ENCODE assay signal across 8 cellular contexts in the genomic region with DNA sequence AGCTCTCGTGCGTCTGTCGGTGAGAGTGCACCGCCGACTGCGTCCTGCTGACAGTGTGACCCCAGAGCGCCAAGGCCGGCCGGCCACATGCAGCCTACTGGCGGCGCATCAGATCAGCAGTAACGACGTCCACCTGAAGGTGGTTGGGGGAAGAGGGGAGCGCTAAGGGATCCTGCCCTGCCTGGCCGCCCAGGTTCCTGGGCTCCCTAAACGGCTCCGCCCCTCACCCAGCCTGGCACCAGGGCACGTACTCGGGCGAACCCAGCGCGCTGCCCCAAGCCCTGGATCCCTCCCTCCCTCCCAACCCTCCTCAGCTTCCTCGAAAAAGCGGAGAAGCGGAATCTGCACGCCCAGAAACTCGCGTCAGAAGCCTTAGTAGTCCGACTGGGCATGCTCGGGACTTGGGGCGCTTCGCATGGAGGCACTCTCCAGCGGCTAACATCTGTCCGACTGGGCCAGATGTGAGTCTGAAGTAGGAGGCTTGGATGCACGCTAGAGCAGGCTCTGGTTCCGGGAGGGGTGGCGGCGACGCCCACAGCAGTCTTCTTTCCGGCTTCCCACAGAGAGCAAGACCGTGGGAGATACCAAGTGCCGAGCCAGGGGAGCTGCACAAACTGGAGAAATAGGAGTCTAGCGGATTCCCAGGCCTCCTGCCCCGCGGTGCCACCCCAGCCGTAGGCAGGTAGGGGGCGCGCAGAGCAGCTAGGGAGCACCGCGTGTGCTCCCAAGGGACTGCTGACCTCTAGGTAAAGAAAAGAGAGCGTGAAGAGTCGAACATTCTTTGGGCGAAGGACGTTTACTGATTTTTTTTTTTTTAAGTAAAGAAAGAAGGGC.
DNase-seq lines count a peak whose midpoint lies in the region; ATAC-seq and TF ChIP-seq lines count a peak whose summit lies in the region.

No MANE protein-coding gene starts in this region.

- H3K9me3 ChIP-seq in Peyer's patch, result no peaks in the 10 kb centered on the region
- peaks cover 0 to 8% (median 0%) of the 10 kb centered on the region in 4 donors for H3K9me3 ChIP-seq in stomach

- no peak for TF ChIP-seq POLR2A in Peyer's patch (IDR thresholded peaks at IDR 0.05)
- TF ChIP-seq POLR2A in lower leg skin (IDR thresholded peaks at IDR 0.05), result no peak
- TF ChIP-seq POLR2A in stomach (IDR thresholded peaks at IDR 0.05), result no peak

- H3K27me3 ChIP-seq in Peyer's patch, result no peaks in the 10 kb centered on the region
- H3K27me3 ChIP-seq in stomach, result peaks cover 0 to 39% (median 17%) of the 10 kb centered on the region in 3 donors

- TF ChIP-seq CTCF in Peyer's patch (IDR thresholded peaks at IDR 0.05), result no peak
- TF ChIP-seq CTCF in coronary artery (IDR thresholded peaks at IDR 0.05), result no peak
- no peak for TF ChIP-seq CTCF in lower leg skin (IDR thresholded peaks at IDR 0.05)
- peak in 3 of 7 experiments; percentile 6 to 10 (median 7) for TF ChIP-seq CTCF in stomach (IDR thresholded peaks at IDR 0.05)

- peak; percentile 1 for DNase-seq in stimulated activated CD4-positive, alpha-beta T cell treated with anti-CD3 and anti-CD28 coated beads, Interleukin-12 subunit alpha, Interleukin-12 subunit beta, amount 100 ng/mL, for 4 hours
- no peak for DNase-seq in stimulated activated CD4-positive, alpha-beta T cell treated with anti-CD3 and anti-CD28 coated beads, Interleukin-1b, Interleukin-23, amount 100 ng/mL, for 48 hours
- DNase-seq in Peyer's patch (peak in 1 of 3 donors; percentile 46), coronary artery (ENCODE audit: low spot score) (peak; percentile 81), lower leg skin (ENCODE audit: low spot score in 2 of 2) (peak; percentile 54 to 89), stomach (peak; percentile 37), midbrain (lab: John Stamatoyannopoulos, UW) (no peak)

- WGBS in lower leg skin, 2 donors, result 1 to 39% methylated on average over 9 to 54 of the region's 54 CpGs
- WGBS in stomach, 5 donors, result 1 to 37% (median 12%) methylated on average over 22 to 54 of the region's 54 CpGs

- H3K27ac ChIP-seq in Peyer's patch (peak overlapping the region in 1 of 4 donors; percentile 71), coronary artery (peak overlapping the region; percentile 17 to 77), stomach (peak overlapping the region; percentile 20 to 67 (median 52))

- H3K4me3 ChIP-seq in Peyer's patch, result peak overlapping the region in 3 of 4 donors; percentile 9 to 44 (median 24)
- peak overlapping the region; percentile 71 for H3K4me3 ChIP-seq in coronary artery
- no peak overlapping the region for H3K4me3 ChIP-seq in lower leg skin (ENCODE audit: low read depth, poor library complexity, severe bottlenecking)
- peak overlapping the region; percentile 38 to 54 (median 48) for H3K4me3 ChIP-seq in stomach

- intact Hi-C loops in lower leg skin (cut with DNase I; ENCODE audit: low total_unique reads) (no loop called here), stomach (cut with DNase I; ENCODE audit: low total_unique reads) (no loop called here)

- ATAC-seq in GM18907 (IDR thresholded peaks at IDR 0.05; ENCODE audit: unreplicated experiment), result no peak

- no peak for TF ChIP-seq EP300 in stomach (IDR thresholded peaks at IDR 0.05)

- H3K36me3 ChIP-seq in Peyer's patch (no peaks in the 10 kb centered on the region), stomach (no peaks in the 10 kb centered on the region)

- H3K4me1 ChIP-seq in Peyer's patch (no peaks in the 10 kb centered on the region), stomach (peaks cover 0 to 33% (median 26%) of the 10 kb centered on the region in 4 donors)

Comparison
In these comparisons a context has a peak if more than half of its experiments do, and no peak if none do; other contexts are left out.
1. DNase-seq: peak in stimulated activated CD4-positive, alpha-beta T cell treated with anti-CD3 and anti-CD28 coated beads, Interleukin-12 subunit alpha, Interleukin-12 subunit beta, amount 100 ng/mL, for 4 hours (single experiment), coronary artery (single experiment), lower leg skin (2 of 2) and stomach (single experiment); none in stimulated activated CD4-positive, alpha-beta T cell treated with anti-CD3 and anti-CD28 coated beads, Interleukin-1b, Interleukin-23, amount 100 ng/mL, for 48 hours (single experiment) and midbrain (single experiment).